ENCODE assay signal across 8 cellular contexts in the genomic region with DNA sequence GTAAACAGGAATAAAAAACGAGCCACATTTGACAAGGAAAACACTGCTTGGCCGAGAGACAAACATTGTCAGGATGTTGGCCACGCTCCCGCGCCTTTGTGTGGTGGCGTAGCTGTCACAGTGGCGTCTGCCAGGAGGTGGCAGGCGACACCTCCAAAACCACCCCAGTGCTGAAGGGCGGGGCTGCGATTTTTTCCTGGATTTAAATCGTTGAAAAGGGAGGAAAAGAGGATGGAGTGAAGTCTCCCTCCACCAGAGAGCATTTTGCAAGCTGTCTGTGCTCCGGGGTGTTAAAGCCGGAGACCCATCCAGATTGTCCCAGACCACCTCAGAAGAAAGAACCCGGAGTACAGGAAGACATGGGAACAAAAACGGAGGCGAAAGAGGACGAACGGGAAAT. TPM values are rescaled to one million over a fixed set of nuclear protein-coding genes. Genes with fewer than 3 reads are reported as not detected.
A peak's percentile ranks its signal among the peaks of the same experiment; 100 is the strongest.
DNase-seq lines count a peak whose midpoint lies in the region; ATAC-seq lines count a peak whose summit lies in the region.

No MANE protein-coding gene starts in this region.

- DNase-seq in NCI-H1436 (lab: John Stamatoyannopoulos, UW) (peak; percentile 53), NCI-H1436 treated with DMSO at 0.1 percent for 48 hours (lab: John Stamatoyannopoulos, UW) (no peak), NCI-H2196 treated with DMSO at 0.1 percent for 48 hours (lab: John Stamatoyannopoulos, UW; ENCODE audit: unreplicated experiment) (peak; percentile 26), epidermal melanocyte (ENCODE audit: insufficient read length, low spot score) (peak; percentile 75), mesenteric fat pad (ENCODE audit: low spot score) (peak; percentile 93)
- DNase-seq in activated CD8-positive, alpha-beta memory T cell treated with anti-CD3 and anti-CD28 coated beads, Interleukin-2, amount 50 U/mL, for 4 hours = peak; percentile 33
- DNase-seq in stimulated activated CD8-positive, alpha-beta memory T cell treated with anti-CD3 and anti-CD28 coated beads, Interleukin-4, amount 100 ng/mL, for 48 hours = peak; percentile 60

- ATAC-seq in HG02759 (IDR thresholded peaks at IDR 0.05; ENCODE audit: unreplicated experiment) = no peak

RNA-seq across cellular contexts. Expression of a gene that starts 12.7 kb away (rescaled TPM):
- 12.7 TPM for total RNA-seq in mesenteric fat pad

RNA-seq across cellular contexts. Expression of a gene that starts 12.8 kb away (rescaled TPM):
- total RNA-seq in mesenteric fat pad = 43.5 TPM

RNA-seq across cellular contexts. Expression of a gene that starts 42.8 kb away (rescaled TPM):
- total RNA-seq in mesenteric fat pad = 19.2 TPM
